10 cellular contexts compared by ENCODE assay signal in the genomic region with DNA sequence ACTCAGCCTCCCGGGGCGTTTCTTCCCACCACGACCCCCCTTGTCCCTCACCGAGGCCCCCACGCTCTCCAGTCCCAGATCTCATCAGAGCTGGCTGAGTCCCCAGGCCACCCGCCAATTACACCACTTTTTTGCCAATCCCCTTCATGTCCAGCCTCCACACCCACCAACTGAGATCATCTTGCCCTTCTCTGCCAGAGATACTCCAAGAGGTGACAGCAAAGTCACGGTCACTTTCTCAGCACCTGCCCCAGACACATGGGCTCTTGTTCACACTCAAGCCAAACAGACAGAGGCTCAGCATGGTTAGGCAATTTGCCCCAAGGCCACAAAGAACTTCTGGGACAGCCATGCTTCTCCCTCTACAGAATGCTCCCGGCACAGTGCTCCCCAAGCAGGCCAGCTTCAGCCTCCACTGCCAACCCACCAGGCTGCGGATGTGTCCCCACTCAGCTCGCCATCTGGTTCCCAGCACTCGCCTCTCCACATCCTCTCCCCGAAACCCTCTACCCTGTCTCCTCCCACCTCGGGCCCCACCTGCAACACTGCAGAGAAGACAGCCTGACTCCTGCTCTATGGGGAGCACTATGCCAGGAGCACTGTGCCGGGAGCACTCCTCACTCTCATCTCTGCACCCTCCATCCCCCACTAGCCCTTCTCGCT. TPM values are rescaled to one million over a fixed set of nuclear protein-coding genes. Genes with fewer than 3 reads are reported as not detected.
DNase-seq lines count a peak whose midpoint lies in the region; ATAC-seq lines count a peak whose summit lies in the region.
"Had no signal": no experiment of that assay in that cellular context is flagged by ENCODE, and none has a peak within 500 bp of the region (broad histone marks: within the 10 kb centered on the region; RNA-seq: fewer than 3 reads in every experiment).

No MANE protein-coding gene starts in this region.

- DNase-seq in G401 (ENCODE audit: low spot score) = peak; percentile 32
- no peak for DNase-seq in activated T-helper 2 cell treated with anti-CD3 and anti-CD28 coated beads, Interferon-gamma antibody, Interleukin-2, Interleukin-4, amounts not matched to agents 10 μg/mL and 5 μg/mL and 100 μg/mL, durations not matched to agents 14 hours and 24 hours and 36 hours (ENCODE audit: low spot score)
- peak; percentile 71 for DNase-seq in left lobe of liver (ENCODE audit: low spot score)
- DNase-seq in stimulated activated effector memory CD8-positive, alpha-beta T cell treated with anti-CD3 and anti-CD28 coated beads, Interleukin-12 subunit alpha, Interleukin-12 subunit beta, amount 100 ng/mL, for 72 hours (ENCODE audit: low spot score in 2 of 2) = no peak
- DNase-seq in hepatic stellate cell (ENCODE audit: low spot score) = no peak
- DNase-seq in NCI-H748 (lab: John Stamatoyannopoulos, UW; ENCODE audit: unreplicated experiment) = no peak
- DNase-seq: MV-4-11 had no signal

- peak overlapping the region; percentile 19 for H3K27ac Mint-ChIP-seq in activated T-helper 2 cell treated with anti-CD3 and anti-CD28 coated beads, Interferon-gamma antibody, Interleukin-2, Interleukin-4, amounts not matched to agents 10 μg/mL and 5 μg/mL and 100 μg/mL, durations not matched to agents 14 hours and 24 hours and 36 hours
- H3K27ac Mint-ChIP-seq in stimulated activated effector memory CD8-positive, alpha-beta T cell treated with anti-CD3 and anti-CD28 coated beads, Interleukin-12 subunit alpha, Interleukin-12 subunit beta, amount 100 ng/mL, for 72 hours = peak overlapping the region; percentile 7

- ATAC-seq in left lobe of liver (no peak), GM18861 (IDR thresholded peaks at IDR 0.05; ENCODE audit: unreplicated experiment) (no peak), HG02938 (IDR thresholded peaks at IDR 0.05; ENCODE audit: unreplicated experiment) (no peak)
- ATAC-seq in stimulated activated effector memory CD8-positive, alpha-beta T cell treated with anti-CD3 and anti-CD28 coated beads, Interleukin-12 subunit alpha, Interleukin-12 subunit beta, amount 100 ng/mL, for 72 hours = no peak
- ATAC-seq: HCT116 had no signal

- H3K4me1 Mint-ChIP-seq in activated T-helper 2 cell treated with anti-CD3 and anti-CD28 coated beads, Interferon-gamma antibody, Interleukin-2, Interleukin-4, amounts not matched to agents 10 μg/mL and 5 μg/mL and 100 μg/mL, durations not matched to agents 14 hours and 24 hours and 36 hours (ENCODE audit: low read depth) = peaks cover 8% of the 10 kb centered on the region
- H3K4me1 Mint-ChIP-seq in stimulated activated effector memory CD8-positive, alpha-beta T cell treated with anti-CD3 and anti-CD28 coated beads, Interleukin-12 subunit alpha, Interleukin-12 subunit beta, amount 100 ng/mL, for 72 hours = peaks cover 41% of the 10 kb centered on the region

- no peaks in the 10 kb centered on the region for H3K27me3 Mint-ChIP-seq in activated T-helper 2 cell treated with anti-CD3 and anti-CD28 coated beads, Interferon-gamma antibody, Interleukin-2, Interleukin-4, amounts not matched to agents 10 μg/mL and 5 μg/mL and 100 μg/mL, durations not matched to agents 14 hours and 24 hours and 36 hours (ENCODE audit: low read depth)

- in situ Hi-C loops in G401 (cut with HindIII; ENCODE audit: low sequenced_read_pairs) = no loop called here

- intact Hi-C loops in activated T-helper 2 cell treated with anti-CD3 and anti-CD28 coated beads, Interferon-gamma antibody, Interleukin-2, Interleukin-4, amounts not matched to agents 10 μg/mL and 5 μg/mL and 100 μg/mL, durations not matched to agents 14 hours and 24 hours and 36 hours (cut with micrococcal nuclease) = no loop called here

- H3K4me3 Mint-ChIP-seq in activated T-helper 2 cell treated with anti-CD3 and anti-CD28 coated beads, Interferon-gamma antibody, Interleukin-2, Interleukin-4, amounts not matched to agents 10 μg/mL and 5 μg/mL and 100 μg/mL, durations not matched to agents 14 hours and 24 hours and 36 hours (ENCODE audit: low read depth) = no peak overlapping the region
- H3K4me3 Mint-ChIP-seq in stimulated activated effector memory CD8-positive, alpha-beta T cell treated with anti-CD3 and anti-CD28 coated beads, Interleukin-12 subunit alpha, Interleukin-12 subunit beta, amount 100 ng/mL, for 72 hours = no peak overlapping the region

- H3K9me3 Mint-ChIP-seq in activated T-helper 2 cell treated with anti-CD3 and anti-CD28 coated beads, Interferon-gamma antibody, Interleukin-2, Interleukin-4, amounts not matched to agents 10 μg/mL and 5 μg/mL and 100 μg/mL, durations not matched to agents 14 hours and 24 hours and 36 hours = no peaks in the 10 kb centered on the region
- no peaks in the 10 kb centered on the region for H3K9me3 Mint-ChIP-seq in stimulated activated effector memory CD8-positive, alpha-beta T cell treated with anti-CD3 and anti-CD28 coated beads, Interleukin-12 subunit alpha, Interleukin-12 subunit beta, amount 100 ng/mL, for 72 hours

- H3K36me3 Mint-ChIP-seq in activated T-helper 2 cell treated with anti-CD3 and anti-CD28 coated beads, Interferon-gamma antibody, Interleukin-2, Interleukin-4, amounts not matched to agents 10 μg/mL and 5 μg/mL and 100 μg/mL, durations not matched to agents 14 hours and 24 hours and 36 hours (ENCODE audit: low read depth) = peaks cover 19% of the 10 kb centered on the region
- peaks cover 24% of the 10 kb centered on the region for H3K36me3 Mint-ChIP-seq in stimulated activated effector memory CD8-positive, alpha-beta T cell treated with anti-CD3 and anti-CD28 coated beads, Interleukin-12 subunit alpha, Interleukin-12 subunit beta, amount 100 ng/mL, for 72 hours

RNA-seq across cellular contexts. Expression of gene TMEM120A, which starts 4.5 kb away (rescaled TPM):
- 18.2 and 19.6 TPM in 2 replicates for total RNA-seq in G401 (2014; rRNA removed; shearing (Covaris generic))
- total RNA-seq in activated T-helper 2 cell treated with anti-CD3 and anti-CD28 coated beads, Interferon-gamma antibody, Interleukin-2, Interleukin-4, amounts not matched to agents 10 μg/mL and 5 μg/mL and 100 μg/mL, durations not matched to agents 14 hours and 24 hours and 36 hours = 62.4 and 63.7 TPM in 2 replicates
- total RNA-seq in left lobe of liver = 79.6 TPM

RNA-seq across cellular contexts. Expression of gene STYXL1, which starts 57.9 kb away (rescaled TPM):
- total RNA-seq in G401 (2014; rRNA removed; shearing (Covaris generic)) = 61.7 TPM in 2 replicates
- total RNA-seq in activated T-helper 2 cell treated with anti-CD3 and anti-CD28 coated beads, Interferon-gamma antibody, Interleukin-2, Interleukin-4, amounts not matched to agents 10 μg/mL and 5 μg/mL and 100 μg/mL, durations not matched to agents 14 hours and 24 hours and 36 hours = 27.7 and 36.1 TPM in 2 replicates
- total RNA-seq in left lobe of liver = 17.6 TPM

RNA-seq across cellular contexts. Expression of gene MDH2, which starts 58.0 kb away (rescaled TPM):
- 190 and 192 TPM in 2 replicates for total RNA-seq in G401 (2014; rRNA removed; shearing (Covaris generic))
- 268 and 285 TPM in 2 replicates for total RNA-seq in activated T-helper 2 cell treated with anti-CD3 and anti-CD28 coated beads, Interferon-gamma antibody, Interleukin-2, Interleukin-4, amounts not matched to agents 10 μg/mL and 5 μg/mL and 100 μg/mL, durations not matched to agents 14 hours and 24 hours and 36 hours
- total RNA-seq in left lobe of liver = 184 TPM

Comparison
In these comparisons a context has a peak if more than half of its experiments do, and no peak if none do; other contexts are left out.
1. DNase-seq: peak in G401 (single experiment) and left lobe of liver (single experiment); none in activated T-helper 2 cell treated with anti-CD3 and anti-CD28 coated beads, Interferon-gamma antibody, Interleukin-2, Interleukin-4, amounts not matched to agents 10 μg/mL and 5 μg/mL and 100 μg/mL, durations not matched to agents 14 hours and 24 hours and 36 hours (single experiment), stimulated activated effector memory CD8-positive, alpha-beta T cell treated with anti-CD3 and anti-CD28 coated beads, Interleukin-12 subunit alpha, Interleukin-12 subunit beta, amount 100 ng/mL, for 72 hours (0 of 2), hepatic stellate cell (single experiment) and NCI-H748 (single experiment).